Comparison of ENCODE assay signal across 11 cellular contexts in the genomic region with DNA sequence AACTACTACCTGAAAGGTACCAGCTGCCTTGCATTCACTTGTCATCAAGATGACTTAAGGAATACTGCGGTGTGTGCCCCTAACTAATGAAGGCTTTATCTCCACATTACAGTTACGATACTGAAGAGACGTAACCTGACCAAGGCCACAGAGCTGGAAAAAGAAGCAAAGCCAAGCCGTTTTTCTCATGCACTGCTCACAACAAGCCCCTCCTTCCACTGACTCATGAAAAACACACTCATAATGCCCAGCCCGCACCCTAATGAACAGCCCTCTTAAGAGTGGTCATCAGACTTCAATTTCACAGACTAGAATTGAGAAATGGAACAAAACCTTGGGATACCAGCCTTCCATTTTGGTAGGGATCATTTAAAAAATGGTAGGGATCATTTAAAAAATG. TPM values are rescaled to one million over a fixed set of nuclear protein-coding genes. Genes with fewer than 3 reads are reported as not detected.
DNase-seq lines count a peak whose midpoint lies in the region; ATAC-seq, FAIRE-seq and TF ChIP-seq lines count a peak whose summit lies in the region.
"Had no signal": no experiment of that assay in that cellular context is flagged by ENCODE, and none has a peak within 500 bp of the region (broad histone marks: within the 10 kb centered on the region; RNA-seq: fewer than 3 reads in every experiment).

No MANE protein-coding gene starts in this region.

- H4K8ac ChIP-seq in H1 (ENCODE audit: extremely low read depth, insufficient read depth, low read length): no peak overlapping the region
- H4K8ac ChIP-seq in neuronal stem cell (ENCODE audit: low read depth, low read length): no peak overlapping the region

- H2AFZ ChIP-seq in H1 (ENCODE audit: low read length): no peak overlapping the region
- H2AFZ ChIP-seq in neuronal stem cell (ENCODE audit: low read length): no peak overlapping the region

- no peak overlapping the region for H3K56ac ChIP-seq in H1 (replicated peaks; ENCODE audit: insufficient read length, low read depth, low read length)

- H2BK15ac ChIP-seq in H1 (ENCODE audit: low read length) (no peak overlapping the region), neuronal stem cell (ENCODE audit: low read length) (no peak overlapping the region)

- peaks cover 0 to 4% of the 10 kb centered on the region in 2 experiments for H4K20me1 ChIP-seq in H1 (replicated peaks in 1 of 2; ENCODE audit: control insufficient read depth in 1 of 2, insufficient read depth in 2 of 2, low read length in 2 of 2)

- peak overlapping the region in 4 of 7 donors; percentile 7 to 81 (median 54) for H3K27ac Mint-ChIP-seq in CD4-positive, alpha-beta memory T cell

- TF ChIP-seq EP300 in H1 (IDR thresholded peaks at IDR 0.05; ENCODE audit: borderline replicate concordance in 1 of 2, low read depth in 2 of 2, low read length in 2 of 2): no peak

- H3K4ac ChIP-seq in H1 (replicated peaks; ENCODE audit: insufficient read length, low read depth, low read length): no peak overlapping the region
- no peak overlapping the region for H3K4ac ChIP-seq in neuronal stem cell (ENCODE audit: low read length)

- H3K9me3 ChIP-seq in CD4-positive, alpha-beta memory T cell (ENCODE audit: control insufficient read depth in 1 of 2, low read length in 2 of 2): no peaks in the 10 kb centered on the region
- H3K9me3 ChIP-seq in H1 (ENCODE audit: insufficient read depth in 2 of 2, low read depth in 1 of 2, low read length in 1 of 2) (no peaks in the 10 kb centered on the region), neuronal stem cell (replicated peaks in 1 of 2; ENCODE audit: control insufficient read depth in 2 of 2, insufficient read depth in 1 of 2, low read depth in 1 of 2, low read length in 2 of 2) (no peaks in the 10 kb centered on the region)

- H2BK12ac ChIP-seq in H1 (ENCODE audit: low read depth, low read length) (no peak overlapping the region), neuronal stem cell (ENCODE audit: low read length) (no peak overlapping the region)

- no peak overlapping the region for H2AK5ac ChIP-seq in H1 (ENCODE audit: low read depth, low read length)
- no peak overlapping the region for H2AK5ac ChIP-seq in neuronal stem cell (ENCODE audit: low read depth, low read length)

- peaks cover 89% of the 10 kb centered on the region for H3K36me3 ChIP-seq in CD4-positive, alpha-beta memory T cell (ENCODE audit: insufficient read depth, low read length)
- peaks cover 27 to 84% (median 61%) of the 10 kb centered on the region in 4 experiments for H3K36me3 ChIP-seq in H1 (ENCODE audit: control insufficient read depth in 2 of 4, insufficient read depth in 4 of 4, low read length in 3 of 4)
- peaks cover 34 to 100% of the 10 kb centered on the region in 2 donors for H3K36me3 ChIP-seq in neuronal stem cell (replicated peaks in 1 of 2; ENCODE audit: control insufficient read depth in 2 of 2, insufficient read depth in 2 of 2, low read length in 2 of 2)

- CTCF ChIA-PET in CD4-positive, alpha-beta memory T cell (lab: Charles Lee; ENCODE audit: partially characterized antibody): interaction anchor here (1.8 to 5.1 kb wide), 2 partner anchors 12 to 50 kb away, joined by 7 to 36 read pairs; partner anchors contain the start of gene PSMD6
- CTCF ChIA-PET in H1 (lab: Charles Lee; ENCODE audit: partially characterized antibody): no interaction called here

- no peak for TF ChIP-seq POLR2A in H1 (IDR thresholded peaks at IDR 0.05; ENCODE audit: control extremely low read depth in 1 of 2, low read depth in 2 of 2, low read length in 2 of 2)

- H3K18ac ChIP-seq in H1 (ENCODE audit: extremely low read depth, low read length) (no peak overlapping the region), neuronal stem cell (ENCODE audit: low read length) (no peak overlapping the region)

- no peak for TF ChIP-seq CTCF in H1 (IDR thresholded peaks at IDR 0.05; ENCODE audit: control extremely low read depth in 1 of 3, insufficient read depth in 1 of 3, low read depth in 1 of 3, low read length in 3 of 3)

- FAIRE-seq in H1 (lab: Jason Lieb, UNC): no peak
- FAIRE-seq: colon had no signal

- no peak for DNase-seq in CD4-positive, alpha-beta memory T cell
- DNase-seq in M059J (ENCODE audit: low read depth) (peak; percentile 42), H1 (ENCODE audit: low read depth in 1 of 2, low spot score in 2 of 2) (no peak), myocyte (ENCODE audit: low read depth) (peak; percentile 71), neuronal stem cell (ENCODE audit: low spot score) (no peak), NCI-H2029 treated with DMSO at 0.1 percent for 48 hours (lab: John Stamatoyannopoulos, UW) (no peak)
- DNase-seq: DMS53, MM.1S had no signal

- H2BK120ac ChIP-seq in H1 (replicated peaks; ENCODE audit: low read depth, low read length) (no peak overlapping the region), neuronal stem cell (ENCODE audit: low read depth, low read length) (no peak overlapping the region)

- TF ChIP-seq RAD21 in H1 (IDR thresholded peaks at IDR 0.05 in 1 of 2, conservative IDR thresholded peaks at IDR 0.05 in 1 of 2; ENCODE audit: low read depth in 2 of 2, low read length in 2 of 2): no peak

- H2BK5ac ChIP-seq in H1 (ENCODE audit: low read depth, low read length) (no peak overlapping the region), neuronal stem cell (ENCODE audit: low read length) (no peak overlapping the region)

- H3K27me3 Mint-ChIP-seq in CD4-positive, alpha-beta memory T cell: no peaks in the 10 kb centered on the region

- H3K4me1 Mint-ChIP-seq in CD4-positive, alpha-beta memory T cell: peaks cover 18 to 27% (median 26%) of the 10 kb centered on the region in 4 donors

- 93% methylated on average over 5 of the region's 5 CpGs; no CpG with 5 or more reads in 1 of the 2 experiments for WGBS in H1 (ENCODE audit: extremely low coverage in 1 of 2, insufficient coverage in 1 of 2, insufficient read length in 1 of 2, insufficient replicate concordance in 2 of 2, low coverage in 1 of 2, low lambda C conversion rate in 2 of 2, missing lambda C conversion rate in 1 of 2), 2 experiments
- WGBS in neuronal stem cell (ENCODE audit: extremely low coverage in 2 of 2, insufficient read length in 2 of 2, insufficient replicate concordance in 1 of 2), 2 donors: no CpG with 5 or more reads among the region's 5 CpGs

- no peak overlapping the region for H3K4me3 Mint-ChIP-seq in CD4-positive, alpha-beta memory T cell

- H4K5ac ChIP-seq in H1 (ENCODE audit: insufficient read length, low read depth, low read length): no peak overlapping the region

- H3K9ac ChIP-seq in H1 (replicated peaks in 1 of 4; ENCODE audit: extremely low read depth in 1 of 4, low read depth in 3 of 4, low read length in 3 of 4) (no peak overlapping the region), neuronal stem cell (ENCODE audit: low read depth, low read length, poor library complexity) (no peak overlapping the region)

- H4K91ac ChIP-seq in H1 (replicated peaks; ENCODE audit: insufficient read length, low read length): no peak overlapping the region
- H4K91ac ChIP-seq in neuronal stem cell (ENCODE audit: low read depth, low read length, poor library complexity): no peak overlapping the region

- peaks cover 3% of the 10 kb centered on the region; the same call in 1 of the 2 replicates for H3K79me1 ChIP-seq in H1 (ENCODE audit: low read depth, low read length)
- H3K79me1 ChIP-seq in neuronal stem cell (ENCODE audit: low read depth, low read length): no peaks in the 10 kb centered on the region

- H3K9me3 Mint-ChIP-seq in CD4-positive, alpha-beta memory T cell: no peaks in the 10 kb centered on the region

- H3K36me3 Mint-ChIP-seq in CD4-positive, alpha-beta memory T cell: peaks cover 64 to 71% of the 10 kb centered on the region in 2 donors

- H2BK20ac ChIP-seq in H1 (ENCODE audit: low read length): no peak overlapping the region

- H3K4me3 ChIP-seq in CD4-positive, alpha-beta memory T cell (ENCODE audit: low read length in 2 of 2): no peak overlapping the region
- H3K4me3 ChIP-seq in H1 (ENCODE audit: extremely low read depth in 1 of 4, insufficient read depth in 2 of 4, low read depth in 3 of 4, low read length in 4 of 4) (no peak overlapping the region), neuronal stem cell (ENCODE audit: low read length in 2 of 2) (no peak overlapping the region)

- H3K4me2 ChIP-seq in H1 (ENCODE audit: insufficient read depth in 1 of 2, low read depth in 2 of 2, low read length in 2 of 2): no peak overlapping the region
- no peak overlapping the region for H3K4me2 ChIP-seq in neuronal stem cell (ENCODE audit: insufficient read depth, low read length, poor library complexity, severe bottlenecking)

- H3K79me2 ChIP-seq in H1 (ENCODE audit: control insufficient read depth in 1 of 2, insufficient read depth in 2 of 2, low read length in 2 of 2): no peaks in the 10 kb centered on the region

- intact Hi-C loops in CD4-positive, alpha-beta memory T cell (cut with micrococcal nuclease): no loop called here

- no peak overlapping the region for H3K14ac ChIP-seq in H1 (ENCODE audit: insufficient read length)
- H3K14ac ChIP-seq in neuronal stem cell (ENCODE audit: low read length): no peak overlapping the region

- H3K23ac ChIP-seq in H1 (ENCODE audit: insufficient read length) (no peak overlapping the region), neuronal stem cell (ENCODE audit: low read depth, low read length, poor library complexity) (no peak overlapping the region)

- H3K27ac ChIP-seq in CD4-positive, alpha-beta memory T cell (ENCODE audit: low read depth, low read length): no peak overlapping the region
- 0 out of 2 replicates have a peak overlapping the region, but pooled peaks have one; percentile 26 for H3K27ac ChIP-seq in H1 (ENCODE audit: low read depth, low read length)
- no peak overlapping the region for H3K27ac ChIP-seq in neuronal stem cell (replicated peaks; ENCODE audit: low read length)

- no peaks in the 10 kb centered on the region for H3K4me1 ChIP-seq in CD4-positive, alpha-beta memory T cell (ENCODE audit: insufficient read depth, low read length)
- no peaks in the 10 kb centered on the region for H3K4me1 ChIP-seq in H1 (replicated peaks in 1 of 4; ENCODE audit: control insufficient read depth in 3 of 4, insufficient read depth in 4 of 4, low read length in 3 of 4)
- no peaks in the 10 kb centered on the region for H3K4me1 ChIP-seq in neuronal stem cell (ENCODE audit: control insufficient read depth in 2 of 2, insufficient read depth in 1 of 2, low read depth in 1 of 2, low read length in 2 of 2)

- ATAC-seq in HG02588 (IDR thresholded peaks at IDR 0.05; ENCODE audit: unreplicated experiment) (no peak), GM19351 (IDR thresholded peaks at IDR 0.05; ENCODE audit: unreplicated experiment) (no peak)

- POLR2A ChIA-PET in CD4-positive, alpha-beta memory T cell (lab: Charles Lee; ENCODE audit: partially characterized antibody): interaction anchor here (6.4 kb wide), 1 partner anchor 11 kb away, joined by 29 read pairs; the partner anchor contains the start of gene PSMD6
- POLR2A ChIA-PET in H1 (lab: Charles Lee; ENCODE audit: partially characterized antibody): no interaction called here

- no peaks in the 10 kb centered on the region; the same call in 1 of the 2 replicates for H3K23me2 ChIP-seq in H1 (ENCODE audit: low read depth, low read length)

- H3K27me3 ChIP-seq in CD4-positive, alpha-beta memory T cell (ENCODE audit: insufficient read depth, low read length): no peaks in the 10 kb centered on the region
- H3K27me3 ChIP-seq in H1 (replicated peaks in 1 of 4; ENCODE audit: control insufficient read depth in 3 of 4, extremely low read depth in 1 of 4, insufficient read depth in 3 of 4, low read length in 3 of 4) (no peaks in the 10 kb centered on the region), neuronal stem cell (ENCODE audit: control insufficient read depth in 3 of 3, insufficient read depth in 3 of 3, low read depth in 1 of 3, low read length in 3 of 3) (no peaks in the 10 kb centered on the region)

RNA-seq across cellular contexts. Expression of gene PSMD6, which starts 11.6 kb away (rescaled TPM):
- 10 to 100 TPM; 65.7 to 68.1 TPM for total RNA-seq in CD4-positive, alpha-beta memory T cell
- 100 to 1,000 TPM; 127 to 152 TPM for polyA plus RNA-seq in CD4-positive, alpha-beta memory T cell
- 62.8 and 85.1 TPM in 2 replicates for total RNA-seq in M059J (2014; rRNA removed; shearing (Covaris generic))
- total RNA-seq in H1 (2021; fragmentation: NEBNext Ultra II Directional; extraction: Animal tissue kit (Norgen Biotek cat#: 25700)): 99.6 and 104 TPM in 2 replicates
- polyA plus RNA-seq in H1 (2011; rRNA removed): 31.9 and 43.7 TPM in 2 replicates
- polyA plus RNA-seq in H1 (2011; cell fraction: cytosol; rRNA removed): 64.1 TPM
- 39.6 TPM for polyA plus RNA-seq in H1 (2011; cell fraction: nucleus; rRNA removed)
- polyA plus RNA-seq in H1 (2012, experiment 1 of 2): 91.1 to 107 TPM (median 94.8 TPM) in 4 replicates
- 14.2 TPM for polyA plus RNA-seq in H1 (2012, experiment 2 of 2)
- 105 TPM for polyA plus RNA-seq in H1 (2013, experiment 1 of 2)
- polyA plus RNA-seq in H1 (2013, experiment 2 of 2): 106 TPM
- 30.3 and 32.6 TPM in 2 replicates for polyA minus RNA-seq in H1 (2011; rRNA and poly(A)+ RNA removed)
- 36.3 TPM for polyA minus RNA-seq in H1 (2011; cell fraction: cytosol; rRNA and poly(A)+ RNA removed)
- polyA minus RNA-seq in H1 (2011; cell fraction: nucleus; rRNA and poly(A)+ RNA removed): 61.2 TPM
- 112 and 118 TPM in 2 replicates for total RNA-seq in myocyte
- polyA plus RNA-seq in myocyte (2012): 71.4 TPM
- 96.4 TPM for polyA plus RNA-seq in neuronal stem cell (2013, experiment 1 of 2)
- 98.4 TPM for polyA plus RNA-seq in neuronal stem cell (2013, experiment 2 of 2)

Comparison
In these comparisons a context has a peak if more than half of its experiments do, and no peak if none do; other contexts are left out.
1. DNase-seq: peak in M059J (single experiment) and myocyte (single experiment); none in CD4-positive, alpha-beta memory T cell (0 of 5), H1 (0 of 2), neuronal stem cell (single experiment) and NCI-H2029 treated with DMSO at 0.1 percent for 48 hours (single experiment).